Comparison of ENCODE assay signal across 27 cellular contexts in the genomic region with DNA sequence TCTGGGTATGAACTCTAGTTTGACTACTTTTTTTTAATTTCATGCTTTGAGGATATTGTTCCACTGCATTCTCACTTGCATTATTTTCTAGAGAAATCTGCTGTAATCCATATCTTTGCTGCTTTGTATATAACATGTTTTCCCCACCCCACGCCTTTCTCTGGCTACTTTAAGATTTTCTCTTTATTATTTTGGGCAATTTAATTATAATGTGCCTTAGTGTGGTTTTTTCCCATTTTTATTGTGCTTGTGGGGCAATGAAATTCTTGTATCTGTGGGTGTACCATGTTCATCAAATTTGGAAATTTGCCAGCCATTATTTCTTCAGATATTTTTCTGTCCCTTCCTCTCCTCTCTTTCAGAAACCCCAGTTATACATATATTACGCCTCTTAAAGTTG.
"Had no signal": no experiment of that assay in that cellular context is flagged by ENCODE, and none has a peak within 500 bp of the region (broad histone marks: within the 10 kb centered on the region; RNA-seq: fewer than 3 reads in every experiment).

No MANE protein-coding gene starts in this region.

- FAIRE-seq: urothelium cell line had no signal

- H3K27me3 ChIP-seq: testis, thyroid gland, tibial nerve, upper lobe of left lung, uterus, vagina had no signal

- H3K4me3 ChIP-seq: stomach, suprapubic skin, testis, thoracic aorta, thyroid gland, tibial artery, tibial nerve, transverse colon, upper lobe of left lung, upper lobe of right lung, uterus, vagina had no signal

- H3K27ac ChIP-seq: stomach, suprapubic skin, testis, thoracic aorta, thyroid gland, tibial artery, tibial nerve, transverse colon, upper lobe of left lung, upper lobe of right lung, uterus, vagina had no signal

- ATAC-seq: stimulated activated effector memory CD8-positive, alpha-beta T cell treated with anti-CD3 and anti-CD28 coated beads, Interleukin-12 subunit alpha, Interleukin-12 subunit beta, amount 100 ng/mL, for 72 hours; stimulated activated memory B cell treated with anti-CD40 and anti-IgM and Interleukin-4, amounts not matched to agents 10 μg/mL and 1 μg/mL and 100 μg/mL, for 72 hours; stimulated activated naive B cell treated with anti-CD40 and anti-IgM and Interleukin-4, amounts not matched to agents 10 μg/mL and 1 μg/mL and 100 μg/mL, for 72 hours; stimulated activated naive CD8-positive, alpha-beta T cell treated with anti-CD3 and anti-CD28 coated beads, Interleukin-15, amount 100 ng/mL, for 72 hours; stimulated activated naive CD8-positive, alpha-beta T cell treated with anti-CD3 and anti-CD28 coated beads, Interleukin-15, Interleukin-2, amounts not matched to agents 100 U/mL and 50 U/mL, for 24 hours; upper lobe of right lung had no signal

- H3K4me1 ChIP-seq: stomach, suprapubic skin, testis, thyroid gland, tibial artery, tibial nerve, transverse colon, upper lobe of left lung, upper lobe of right lung, uterus, vagina had no signal

- DNase-seq: stimulated activated CD4-positive, alpha-beta T cell treated with anti-CD3 and anti-CD28 coated beads, Interleukin-2, amount 100 ng/mL, for 48 hours; stimulated activated CD4-positive, alpha-beta T cell treated with anti-CD3 and anti-CD28 coated beads, Interleukin-4, amount 100 ng/mL, for 1 hour; stimulated activated CD4-positive, alpha-beta T cell treated with anti-CD3 and anti-CD28 coated beads, Interleukin-4, amount 100 ng/mL, for 24 hours; stimulated activated CD4-positive, alpha-beta T cell treated with anti-CD3 and anti-CD28 coated beads, Interleukin-4, amount 100 ng/mL, for 4 hours; stimulated activated CD8-positive, alpha-beta memory T cell treated with anti-CD3 and anti-CD28 coated beads, Interleukin-4, amount 100 ng/mL, for 48 hours; stimulated activated naive B cell treated with anti-CD40 and anti-IgM and Interleukin-4, amounts not matched to agents 10 μg/mL and 1 μg/mL and 100 μg/mL, for 72 hours; stimulated activated naive CD4-positive, alpha-beta T cell; stimulated activated naive CD4-positive, alpha-beta T cell treated with Interleukin-2 at 50 U/mL for 16 hours; stimulated activated naive CD8-positive, alpha-beta T cell treated with anti-CD3 and anti-CD28 coated beads, Interleukin-15, amount 100 ng/mL, for 72 hours; stimulated activated naive CD8-positive, alpha-beta T cell treated with anti-CD3 and anti-CD28 coated beads, Interleukin-15, Interleukin-2, amounts not matched to agents 100 U/mL and 50 U/mL, for 24 hours; stomach; substantia nigra; testis; thyroid gland; tibial artery; transverse colon; trophoblast cell; upper lobe of left lung; upper lobe of right lung; uterus had no signal

- H3K9me3 ChIP-seq: testis, thyroid gland had no signal

- H3K36me3 ChIP-seq: stomach, suprapubic skin, thoracic aorta, thyroid gland, tibial artery, tibial nerve, transverse colon, upper lobe of left lung, upper lobe of right lung, uterus, vagina had no signal
